ENCODE assay signal across 9 cellular contexts in genomic region chr15:41944313-41944940, GRCh38. TPM values are rescaled to one million over a fixed set of nuclear protein-coding genes. Genes with fewer than 3 reads are reported as not detected.
DNase-seq lines count a peak whose midpoint lies in the region; ATAC-seq, FAIRE-seq and TF ChIP-seq lines count a peak whose summit lies in the region.
"Had no signal": no experiment of that assay in that cellular context is flagged by ENCODE, and none has a peak within 500 bp of the region (broad histone marks: within the 10 kb centered on the region; RNA-seq: fewer than 3 reads in every experiment).

No MANE protein-coding gene starts in this region.

- no peaks in the 10 kb centered on the region for H4K20me1 ChIP-seq in endothelial cell of umbilical vein (replicated peaks; ENCODE audit: control insufficient read depth, extremely low read depth, insufficient read depth, low read length)
- H4K20me1 ChIP-seq: BLaER1 had no signal

- no peak for TF ChIP-seq RAD21 in A549 (conservative IDR thresholded peaks at IDR 0.05 in 1 of 2, IDR thresholded peaks at IDR 0.05 in 1 of 2)

- FAIRE-seq in A549 (lab: Jason Lieb, UNC), result no peak
- peak; percentile 96 for FAIRE-seq in endothelial cell of umbilical vein (lab: Jason Lieb, UNC)

- H2AFZ ChIP-seq in endothelial cell of umbilical vein (ENCODE audit: low read depth, low read length), result no peak overlapping the region

- peak overlapping the region; percentile 80 for H3K9ac ChIP-seq in endothelial cell of umbilical vein (replicated peaks; ENCODE audit: extremely low read depth, insufficient read depth, low read length)
- H3K9ac ChIP-seq: BLaER1 had no signal

- no peak for TF ChIP-seq CTCF in A549 (IDR thresholded peaks at IDR 0.05)
- TF ChIP-seq CTCF in endothelial cell of umbilical vein (IDR thresholded peaks at IDR 0.05; ENCODE audit: extremely low read depth in 1 of 2, insufficient read depth in 1 of 2, low read depth in 1 of 2, low read length in 2 of 2), result no peak
- no peak for TF ChIP-seq CTCF in mucosa of descending colon (IDR thresholded peaks at IDR 0.05)

- POLR2A ChIA-PET in A549 (lab: Yijun Ruan, JAX) (interaction anchor here (0.6 kb wide), 1 partner anchor 8 kb away, joined by 9 read pairs; no protein-coding TSS in a partner anchor), endothelial cell of umbilical vein (lab: Charles Lee) (interaction anchor here (1.5 kb wide), 1 partner anchor 28 kb away, joined by 9 read pairs; the partner anchor contains the start of gene EHD4)

- no peak for TF ChIP-seq EP300 in A549 (IDR thresholded peaks at IDR 0.05)

- no peak overlapping the region for H3K4me3 ChIP-seq in A549
- H3K4me3 ChIP-seq in endothelial cell of umbilical vein (replicated peaks in 1 of 3; ENCODE audit: insufficient read depth in 1 of 3, low read depth in 1 of 3, low read length in 3 of 3), result no peak overlapping the region
- no peak overlapping the region for H3K4me3 ChIP-seq in mucosa of descending colon
- H3K4me3 ChIP-seq: BLaER1 had no signal

- dilution Hi-C loops in endothelial cell of umbilical vein (cut with MboI; ENCODE audit: extremely low pct_ligation_motif_present, low sequenced_read_pairs), result no loop called here

- CTCF ChIA-PET in A549 (lab: Yijun Ruan, JAX), result interaction anchor here (0.8 to 1.5 kb wide), 3 partner anchors 9 to 140 kb away, joined by 3 to 4 read pairs (median 3); no protein-coding TSS in a partner anchor
- CTCF ChIA-PET in endothelial cell of umbilical vein (lab: Charles Lee), result interaction anchor here (1.0 to 1.9 kb wide), 8 partner anchors 12 to 40 kb away, joined by 3 to 6 read pairs (median 5); partner anchors contain the start of gene EHD4

- DNase-seq in A549 (ENCODE audit: low read depth in 1 of 2, low spot score in 1 of 2), result peak in 1 of 2 experiments; percentile 49
- peak; percentile 82 for DNase-seq in NCI-H226
- peak; percentile 82 for DNase-seq in endothelial cell of umbilical vein (ENCODE audit: low read depth, low spot score)
- no peak for DNase-seq in mucosa of descending colon
- DNase-seq in DMS53 (lab: John Stamatoyannopoulos, UW), result no peak
- no peak for DNase-seq in NCI-H146 treated with DMSO at 0.1 percent for 48 hours (lab: John Stamatoyannopoulos, UW; ENCODE audit: unreplicated experiment)

- no peaks in the 10 kb centered on the region for H3K27me3 ChIP-seq in endothelial cell of umbilical vein (ENCODE audit: control insufficient read depth in 2 of 2, insufficient read depth in 2 of 2, low read length in 2 of 2)
- H3K27me3 ChIP-seq: BLaER1 had no signal

- BruUV-seq in endothelial cell of umbilical vein (replicated peaks; lab: Mats Ljungman, UMichigan), result no TSS peak

- H3K4me1 ChIP-seq in A549 (peaks cover 42% of the 10 kb centered on the region), endothelial cell of umbilical vein (ENCODE audit: control insufficient read depth, extremely low read depth, insufficient read depth, low read length) (peaks cover 91% of the 10 kb centered on the region), mucosa of descending colon (ENCODE audit: low read depth) (no peaks in the 10 kb centered on the region)

- H3K79me2 ChIP-seq in endothelial cell of umbilical vein (ENCODE audit: control insufficient read depth, insufficient read depth, low read length), result peaks cover 77% of the 10 kb centered on the region

- ATAC-seq in A549 (peak; percentile 87 to 94), mucosa of descending colon (peak; percentile 18), HG03432 (IDR thresholded peaks at IDR 0.05; ENCODE audit: unreplicated experiment) (no peak), GM21737 (IDR thresholded peaks at IDR 0.05; ENCODE audit: unreplicated experiment) (no peak)

- H3K9me3 ChIP-seq in A549 (no peaks in the 10 kb centered on the region), endothelial cell of umbilical vein (replicated peaks; ENCODE audit: control insufficient read depth, insufficient read depth, low read length) (no peaks in the 10 kb centered on the region), mucosa of descending colon (no peaks in the 10 kb centered on the region)
- H3K9me3 ChIP-seq: BLaER1 had no signal

- no peaks in the 10 kb centered on the region for H3K9me1 ChIP-seq in endothelial cell of umbilical vein (replicated peaks; ENCODE audit: control insufficient read depth, extremely low read depth, insufficient read depth, low read length)

- H3K27ac ChIP-seq in A549 (peak overlapping the region; percentile 59 to 83), endothelial cell of umbilical vein (ENCODE audit: insufficient read depth, low read depth, low read length) (peak overlapping the region; percentile 99)
- H3K27ac ChIP-seq: BLaER1 had no signal

- 11% methylated on average over 8 of the region's 8 CpGs for WGBS in A549 (ENCODE audit: missing lambda C conversion rate)

- intact Hi-C loops in endothelial cell of umbilical vein (cut with micrococcal nuclease), result loop anchor here (1.0 kb wide), 3 partner anchors 8 to 28 kb away; partner anchors contain the start of gene EHD4
- intact Hi-C loops in mucosa of descending colon (cut with DNase I, micrococcal nuclease), result no loop called here

- peaks cover 18 to 19% of the 10 kb centered on the region in 2 experiments for H3K36me3 ChIP-seq in endothelial cell of umbilical vein (ENCODE audit: control insufficient read depth in 2 of 2, extremely low read depth in 1 of 2, insufficient read depth in 2 of 2, low read length in 2 of 2)
- no peaks in the 10 kb centered on the region for H3K36me3 ChIP-seq in mucosa of descending colon (ENCODE audit: low read depth)

- H3K4me2 ChIP-seq in A549, result peak overlapping the region; percentile 68
- H3K4me2 ChIP-seq in endothelial cell of umbilical vein (ENCODE audit: insufficient read depth, low read length), result peak overlapping the region; percentile 35
- H3K4me2 ChIP-seq: BLaER1 had no signal

- no peak for TF ChIP-seq POLR2A in A549 (IDR thresholded peaks at IDR 0.05; ENCODE audit: low read length)
- peak; percentile 20 for TF ChIP-seq POLR2A in endothelial cell of umbilical vein (IDR thresholded peaks at IDR 0.05; ENCODE audit: low read depth, low read length)

TF ChIP-seq in A549, 52 proteins besides CTCF, POLR2A, EP300 and RAD21 (continues in another document):
- no peak for TF ChIP-seq NFE2L2 (conservative IDR thresholded peaks at IDR 0.05; ENCODE audit: low read length)
- no peak for TF ChIP-seq KDM5A (IDR thresholded peaks at IDR 0.05)
- TF ChIP-seq ZSCAN20 (CRISPR knock-in tag; IDR thresholded peaks at IDR 0.05), result no peak
- no peak for TF ChIP-seq RARB (CRISPR knock-in tag; IDR thresholded peaks at IDR 0.05)
- TF ChIP-seq NPAS2 (CRISPR knock-in tag; IDR thresholded peaks at IDR 0.05; ENCODE audit: borderline replicate concordance), result no peak
- no peak for TF ChIP-seq RFX5 (IDR thresholded peaks at IDR 0.05)
- TF ChIP-seq CHD4 (IDR thresholded peaks at IDR 0.05; ENCODE audit: borderline replicate concordance), result no peak
- no peak for TF ChIP-seq RNF2 (IDR thresholded peaks at IDR 0.05; ENCODE audit: borderline replicate concordance, low read depth)

TF ChIP-seq in endothelial cell of umbilical vein, 7 proteins besides CTCF, POLR2A, EP300 and RAD21 (continues in another document):
- TF ChIP-seq POLR2AphosphoS5 (IDR thresholded peaks at IDR 0.05; ENCODE audit: insufficient read depth, low read depth, low read length) (peak; percentile 38), FOS (IDR thresholded peaks at IDR 0.05; ENCODE audit: borderline replicate concordance, insufficient read depth, low read length) (peak; percentile 78), EZH2 (IDR thresholded peaks at IDR 0.05; ENCODE audit: borderline replicate concordance, low read depth, low read length, severe bottlenecking) (no peak), MYC (IDR thresholded peaks at IDR 0.05; ENCODE audit: low read depth, low read length) (peak; percentile 84), GATA2 (IDR thresholded peaks at IDR 0.05; ENCODE audit: insufficient read depth, insufficient read length, low read depth, low read length) (no peak)
- TF ChIP-seq, protein P1, sequence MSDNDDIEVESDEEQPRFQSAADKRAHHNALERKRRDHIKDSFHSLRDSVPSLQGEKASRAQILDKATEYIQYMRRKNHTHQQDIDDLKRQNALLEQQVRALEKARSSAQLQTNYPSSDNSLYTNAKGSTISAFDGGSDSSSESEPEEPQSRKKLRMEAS (IDR thresholded peaks at IDR 0.05; ENCODE audit: insufficient read depth, insufficient read length), result peak; percentile 68

RNA-seq across cellular contexts. Expression of gene EHD4, which starts 27.9 kb away (rescaled TPM):
- polyA plus RNA-seq in A549 (2011; rRNA removed) (9.0 and 9.3 TPM in 2 replicates), A549 (2017; fragmentation: RNase III; extraction: RNeasy Plus Mini Kit Qiagen cat#74134 plus additional on column Dnase treatment) (8.2 to 9.6 TPM (median 8.9 TPM) in 3 replicates), endothelial cell of umbilical vein (96.7 and 99.1 TPM in 2 replicates)
- polyA plus RNA-seq in A549 (2012; cell fraction: cytosol; rRNA removed), result 7.3 and 9.8 TPM in 2 replicates
- polyA plus RNA-seq in A549 (2012; cell fraction: nucleus; rRNA removed), result 7.1 and 7.5 TPM in 2 replicates
- 14.9 and 15.0 TPM in 2 replicates for polyA minus RNA-seq in A549 (2011; rRNA and poly(A)+ RNA removed)
- total RNA-seq in endothelial cell of umbilical vein (126 and 128 TPM in 2 replicates), mucosa of descending colon (10 to 100 TPM; 26.4 to 39.0 (median 35.0) TPM)
- 88.4 and 97.4 TPM in 2 replicates for polyA plus RNA-seq in endothelial cell of umbilical vein (2011; cell fraction: cytosol; rRNA removed)
- 100 and 105 TPM in 2 replicates for polyA plus RNA-seq in endothelial cell of umbilical vein (2011; cell fraction: nucleus; rRNA removed)
- 39.8 and 70.3 TPM in 2 replicates for polyA plus RNA-seq in endothelial cell of umbilical vein (2012)
- polyA minus RNA-seq in endothelial cell of umbilical vein, result 157 and 160 TPM in 2 replicates
- polyA minus RNA-seq in endothelial cell of umbilical vein (2011; cell fraction: cytosol; rRNA and poly(A)+ RNA removed), result 11.4 TPM
- polyA minus RNA-seq in endothelial cell of umbilical vein (2011; cell fraction: nucleus; rRNA and poly(A)+ RNA removed), result 113 and 127 TPM in 2 replicates

RNA-seq across cellular contexts. Expression of gene SPTBN5, which starts 50.6 kb away (rescaled TPM):
- 0.05 and 0.08 TPM in 2 replicates for polyA plus RNA-seq in A549 (2011; rRNA removed)
- polyA plus RNA-seq in A549 (2012; cell fraction: cytosol; rRNA removed), result 0.05 and 0.06 TPM in 2 replicates
- 0.54 TPM in 2 replicates for polyA plus RNA-seq in A549 (2012; cell fraction: nucleus; rRNA removed)
- 0.17 to 0.24 TPM (median 0.22 TPM) in 3 replicates for polyA plus RNA-seq in A549 (2017; fragmentation: RNase III; extraction: RNeasy Plus Mini Kit Qiagen cat#74134 plus additional on column Dnase treatment)
- 0.12 TPM in 1 of 2 replicates, not detected in the other for polyA minus RNA-seq in A549 (2011; rRNA and poly(A)+ RNA removed)
- 19.0 and 19.2 TPM in 2 replicates for total RNA-seq in endothelial cell of umbilical vein
- 12.0 and 12.6 TPM in 2 replicates for polyA plus RNA-seq in endothelial cell of umbilical vein
- polyA plus RNA-seq in endothelial cell of umbilical vein (2011; cell fraction: cytosol; rRNA removed), result 4.1 and 6.6 TPM in 2 replicates
- polyA plus RNA-seq in endothelial cell of umbilical vein (2011; cell fraction: nucleus; rRNA removed), result 128 and 138 TPM in 2 replicates
- polyA plus RNA-seq in endothelial cell of umbilical vein (2012), result 3.0 and 7.8 TPM in 2 replicates
- 7.8 and 9.6 TPM in 2 replicates for polyA minus RNA-seq in endothelial cell of umbilical vein
- polyA minus RNA-seq in endothelial cell of umbilical vein (2011; cell fraction: cytosol; rRNA and poly(A)+ RNA removed), result 0.10 TPM
- 26.4 and 30.1 TPM in 2 replicates for polyA minus RNA-seq in endothelial cell of umbilical vein (2011; cell fraction: nucleus; rRNA and poly(A)+ RNA removed)
- total RNA-seq in mucosa of descending colon, result 1 to 10 TPM in 1 of 3 donors, under 1 TPM in 2; 0.36 to 2.2 (median 0.87) TPM

Comparison
In these comparisons a context has a peak if more than half of its experiments do, and no peak if none do; other contexts are left out.
1. ATAC-seq: peak in A549 (2 of 2) and mucosa of descending colon (single experiment); none in HG03432 (single experiment) and GM21737 (single experiment).
2. DNase-seq: peak in NCI-H226 (single experiment) and endothelial cell of umbilical vein (single experiment); none in mucosa of descending colon (0 of 3), DMS53 (single experiment) and NCI-H146 treated with DMSO at 0.1 percent for 48 hours (single experiment).